Comparison of ENCODE assay signal across 19 cellular contexts in the genomic region with DNA sequence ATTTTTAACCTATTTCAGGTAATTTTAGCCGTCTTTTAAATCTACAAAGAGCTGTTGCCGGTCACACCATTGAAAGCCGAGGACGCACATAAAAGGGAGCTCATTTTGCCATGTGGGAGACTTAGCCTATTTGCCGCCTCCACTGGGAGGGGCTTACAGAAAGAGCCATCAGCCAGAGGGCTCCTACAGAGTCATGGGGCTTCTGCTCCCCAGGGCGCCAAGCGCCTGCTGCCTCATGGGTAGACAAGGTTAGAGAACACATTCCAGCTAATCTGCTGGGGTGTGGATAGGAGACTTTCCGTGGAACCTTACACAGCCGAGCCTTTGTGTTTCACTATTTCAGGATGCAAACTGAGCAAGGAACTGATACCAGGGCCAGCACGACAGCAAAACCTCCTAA. TPM values are rescaled to one million over a fixed set of nuclear protein-coding genes. Genes with fewer than 3 reads are reported as not detected.
DNase-seq lines count a peak whose midpoint lies in the region; ATAC-seq lines count a peak whose summit lies in the region.
"Had no signal": no experiment of that assay in that cellular context is flagged by ENCODE, and none has a peak within 500 bp of the region (broad histone marks: within the 10 kb centered on the region; RNA-seq: fewer than 3 reads in every experiment).

No MANE protein-coding gene starts in this region.

- no peak for DNase-seq in SK-N-MC (ENCODE audit: low read depth, low spot score)
- DNase-seq in Right ventricle myocardium superior: peak; percentile 48
- DNase-seq in right cardiac atrium: peak in 2 of 3 donors; percentile 69 to 72
- DNase-seq in COLO668 (lab: John Stamatoyannopoulos, UW; ENCODE audit: unreplicated experiment): no peak
- DNase-seq in NOMO-1 (lab: John Stamatoyannopoulos, UW; ENCODE audit: unreplicated experiment in 2 of 2): no peak
- no peak for DNase-seq in GM19240 (ENCODE audit: insufficient read length, low spot score)
- DNase-seq: AML-193, DMS79 treated with DMSO at 0.1 percent for 48 hours, H9, IMR-90, NCI-H1417, NCI-H187 treated with DMSO at 0.1 percent for 48 hours, NCI-H2227 treated with DMSO at 0.1 percent for 48 hours, NCI-H510A treated with DMSO at 0.1 percent for 48 hours, NCI-H82, PC-3, RPMI8226 had no signal

- no peaks in the 10 kb centered on the region for H3K27me3 ChIP-seq in right cardiac atrium (ENCODE audit: control insufficient read depth, insufficient read depth)

- peaks cover 14% of the 10 kb centered on the region; the same call in 1 of the 2 replicates for H3K36me3 ChIP-seq in SK-N-MC (ENCODE audit: insufficient read depth, low read length)

- intact Hi-C loops in Right ventricle myocardium superior (cut with DNase I): no loop called here
- intact Hi-C loops in right cardiac atrium (cut with DNase I): no loop called here

- no peaks in the 10 kb centered on the region for H3K9me3 ChIP-seq in SK-N-MC (ENCODE audit: low read depth, low read length)
- H3K9me3 ChIP-seq in right cardiac atrium (ENCODE audit: control insufficient read depth, low read length): no peaks in the 10 kb centered on the region

- no peak overlapping the region for H3K4me3 ChIP-seq in SK-N-MC
- no peak overlapping the region for H3K4me3 ChIP-seq in right cardiac atrium (ENCODE audit: low read length)

- H3K9ac ChIP-seq in SK-N-MC (ENCODE audit: insufficient read length): no peak overlapping the region

- ATAC-seq in Right ventricle myocardium superior (ENCODE audit: poor library complexity) (peak; percentile 63), right cardiac atrium (peak; percentile 73 to 75), GM21723 (IDR thresholded peaks at IDR 0.05; ENCODE audit: unreplicated experiment) (no peak)
- ATAC-seq: PC-3 had no signal

- H3K4me1 ChIP-seq in right cardiac atrium (ENCODE audit: control insufficient read depth, insufficient read depth, low read length): peaks cover 2% of the 10 kb centered on the region

- H3K27ac ChIP-seq in SK-N-MC: peak overlapping the region; percentile 45; the same call in 1 of the 2 replicates
- H3K27ac ChIP-seq in right cardiac atrium (ENCODE audit: low read length): peak overlapping the region; percentile 57
- H3K27ac ChIP-seq: C4-2B had no signal

- 67% methylated on average over 10 of the region's 10 CpGs for WGBS in right cardiac atrium

RNA-seq across cellular contexts. Expression of a gene that starts 12.6 kb away (rescaled TPM):
- total RNA-seq in Right ventricle myocardium superior: 81.9 TPM
- total RNA-seq in right cardiac atrium: 100 to 1,000 TPM in 1 of 4 donors, 10 to 100 TPM in 3; 62.2 to 101 (median 85.7) TPM
- 44.1 TPM for polyA plus RNA-seq in right cardiac atrium

Comparison
In these comparisons a context has a peak if more than half of its experiments do, and no peak if none do; other contexts are left out.
1. DNase-seq: peak in Right ventricle myocardium superior (single experiment) and right cardiac atrium (2 of 3); none in SK-N-MC (single experiment), COLO668 (single experiment), NOMO-1 (0 of 2) and GM19240 (single experiment).